In the genomic region with DNA sequence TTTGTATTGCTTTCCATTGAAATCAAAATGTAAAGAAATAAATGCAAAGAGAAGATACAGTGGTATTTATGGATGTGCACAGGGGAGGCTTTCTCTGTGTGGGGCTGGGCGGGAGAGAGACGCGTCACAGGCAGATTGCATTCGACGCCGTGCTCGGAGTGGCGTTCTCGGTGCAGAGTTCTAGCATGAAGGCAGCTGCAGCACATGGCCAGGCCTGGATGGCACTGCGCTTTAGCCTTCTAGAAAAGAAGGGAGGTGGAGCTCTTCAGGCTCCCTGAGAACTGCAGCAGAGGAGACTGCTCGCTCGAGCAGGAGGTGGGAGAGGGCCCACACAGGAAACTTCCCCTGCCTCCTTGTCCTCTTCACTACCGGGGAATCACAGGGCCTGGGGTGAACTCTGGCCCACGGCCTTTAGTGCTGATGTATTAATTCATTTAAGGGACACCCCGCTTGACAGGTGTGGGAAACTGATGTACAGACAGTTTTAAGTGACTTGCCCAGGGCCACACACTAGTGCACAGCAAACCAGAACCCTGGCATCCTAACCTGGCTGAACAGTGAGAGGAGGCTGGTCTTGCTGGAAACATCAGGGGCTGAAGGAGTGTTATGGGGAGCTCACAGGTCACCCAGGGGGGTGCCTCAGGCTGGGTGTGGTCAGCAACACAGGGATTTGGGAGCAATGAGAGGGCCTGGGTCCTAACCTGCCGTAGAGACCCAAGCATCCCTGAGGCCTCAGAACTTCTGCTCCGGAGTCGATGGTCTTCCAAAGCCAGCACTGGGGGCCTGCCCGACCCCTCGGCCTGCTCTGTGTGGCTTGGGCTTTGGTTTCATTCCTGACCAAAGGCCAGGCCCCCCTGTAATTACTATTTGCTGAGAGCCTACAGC, we compare ENCODE assay signal across 15 cellular contexts.
DNase-seq lines count a peak whose midpoint lies in the region; ATAC-seq and TF ChIP-seq lines count a peak whose summit lies in the region.
"Had no signal": no experiment of that assay in that cellular context is flagged by ENCODE, and none has a peak within 500 bp of the region (broad histone marks: within the 10 kb centered on the region; RNA-seq: fewer than 3 reads in every experiment).

No MANE protein-coding gene starts in this region.

- peak overlapping the region in 1 of 4 donors; percentile 27 for H3K4me3 ChIP-seq in esophagus muscularis mucosa
- H3K4me3 ChIP-seq in thoracic aorta, result peak overlapping the region; percentile 40

- WGBS in esophagus muscularis mucosa, result 77% methylated on average over 17 of the region's 20 CpGs

- no peak for DNase-seq in T-cell
- DNase-seq in esophagus muscularis mucosa (ENCODE audit: extremely low spot score), result no peak
- DNase-seq in neural crest cell (ENCODE audit: low read depth, low spot score), result no peak
- DNase-seq in thoracic aorta (ENCODE audit: low spot score), result no peak
- no peak for DNase-seq in D341Med (ENCODE audit: low spot score)
- DNase-seq in NCI-H187 (lab: John Stamatoyannopoulos, UW), result no peak
- DNase-seq in HT-29 (ENCODE audit: low spot score), result no peak
- DNase-seq: activated CD8-positive, alpha-beta memory T cell treated with anti-CD3 and anti-CD28 coated beads for 24 hours; dermis blood vessel endothelial cell; GOT3; KG1; NCI-H1092; retina; SW 1271 had no signal

- H3K4me3 Mint-ChIP-seq in T-cell, result no peak overlapping the region
- H3K4me3 Mint-ChIP-seq in neural crest cell, result no peak overlapping the region

- H3K9me3 Mint-ChIP-seq in T-cell (no peaks in the 10 kb centered on the region), neural crest cell (no peaks in the 10 kb centered on the region)

- H3K36me3 ChIP-seq in esophagus muscularis mucosa (peaks cover 0 to 27% (median 18%) of the 10 kb centered on the region in 4 donors), thoracic aorta (peaks cover 3% of the 10 kb centered on the region)

- H3K27me3 Mint-ChIP-seq in T-cell (no peaks in the 10 kb centered on the region), neural crest cell (ENCODE audit: low read depth) (no peaks in the 10 kb centered on the region)

- POLR2A ChIA-PET in T-cell (lab: Charles Lee), result interaction anchor here in 1 of 2 donors (0.6 kb wide), 1 partner anchor 1794 kb away, joined by 4 read pairs; no protein-coding TSS in a partner anchor

- H3K27me3 ChIP-seq in esophagus muscularis mucosa (no peaks in the 10 kb centered on the region), thoracic aorta (replicated peaks; ENCODE audit: insufficient read depth) (no peaks in the 10 kb centered on the region)

- CTCF ChIA-PET in T-cell (lab: Charles Lee), result no interaction called here

- H3K4me1 Mint-ChIP-seq in T-cell (peaks cover 28 to 47% (median 34%) of the 10 kb centered on the region in 3 donors), neural crest cell (peaks cover 78% of the 10 kb centered on the region)

- H3K36me3 Mint-ChIP-seq in T-cell, result peaks cover 31% of the 10 kb centered on the region
- H3K36me3 Mint-ChIP-seq in neural crest cell (ENCODE audit: low read depth), result peaks cover 8% of the 10 kb centered on the region

- peaks cover 27 to 90% (median 71%) of the 10 kb centered on the region in 4 donors for H3K4me1 ChIP-seq in esophagus muscularis mucosa
- peaks cover 0 to 18% of the 10 kb centered on the region in 2 donors for H3K4me1 ChIP-seq in thoracic aorta (ENCODE audit: control insufficient read depth in 1 of 2, low read depth in 2 of 2)

- H3K27ac ChIP-seq in esophagus muscularis mucosa (replicated peaks in 1 of 4) (peak overlapping the region; percentile 69 to 85 (median 76)), thoracic aorta (peak overlapping the region; percentile 57 to 66)

- no peaks in the 10 kb centered on the region for H3K9me3 ChIP-seq in esophagus muscularis mucosa
- H3K9me3 ChIP-seq in thoracic aorta, result no peaks in the 10 kb centered on the region

- intact Hi-C loops in esophagus muscularis mucosa (cut with DNase I), result no loop called here

- no peak for TF ChIP-seq CTCF in esophagus muscularis mucosa (IDR thresholded peaks at IDR 0.05)
- TF ChIP-seq CTCF in neural crest cell (conservative IDR thresholded peaks at IDR 0.05), result no peak
- TF ChIP-seq CTCF in thoracic aorta (IDR thresholded peaks at IDR 0.05), result no peak

- ATAC-seq in T-cell (replicated peaks in 1 of 4) (no peak), thoracic aorta (ENCODE audit: insufficient number of reproducible peaks, low FRiP score, low read depth) (no peak)
- ATAC-seq: esophagus mucosa had no signal

- peak overlapping the region; percentile 6 to 44 for H3K27ac Mint-ChIP-seq in T-cell
- peak overlapping the region; percentile 27 for H3K27ac Mint-ChIP-seq in neural crest cell (ENCODE audit: unreplicated experiment)

- no peak for TF ChIP-seq POLR2A in esophagus muscularis mucosa (IDR thresholded peaks at IDR 0.05; ENCODE audit: low read depth)

- no peak for TF ChIP-seq EP300 in esophagus muscularis mucosa (IDR thresholded peaks at IDR 0.05)
